18 cellular contexts compared by ENCODE assay signal in the genomic region with DNA sequence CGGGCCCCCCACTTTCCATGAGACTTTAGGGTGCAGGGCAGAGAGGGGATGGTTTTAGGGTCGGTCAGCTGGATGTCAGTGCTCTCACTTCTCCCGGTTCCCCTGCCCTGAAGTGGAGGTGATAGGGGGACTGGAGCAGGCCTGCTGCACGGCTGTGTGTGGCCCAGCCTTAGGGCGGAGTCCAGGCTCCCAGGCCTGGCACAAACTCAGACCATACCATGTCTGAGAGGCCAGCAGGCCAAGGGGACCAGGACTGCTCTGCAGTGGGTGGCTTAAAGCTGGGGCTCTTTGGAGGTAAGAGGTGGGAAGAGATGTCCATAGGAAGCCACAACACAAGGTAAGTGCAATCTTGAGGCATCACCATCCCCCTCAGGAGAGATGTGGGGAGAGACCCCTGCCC. TPM values are rescaled to one million over a fixed set of nuclear protein-coding genes. Genes with fewer than 3 reads are reported as not detected.
DNase-seq lines count a peak whose midpoint lies in the region; ATAC-seq, FAIRE-seq and TF ChIP-seq lines count a peak whose summit lies in the region.
"Had no signal": no experiment of that assay in that cellular context is flagged by ENCODE, and none has a peak within 500 bp of the region (broad histone marks: within the 10 kb centered on the region; RNA-seq: fewer than 3 reads in every experiment).

No MANE protein-coding gene starts in this region.

- peaks cover 2 to 4% of the 10 kb centered on the region in 2 donors for H3K4me1 ChIP-seq in small intestine (ENCODE audit: control insufficient read depth in 2 of 2, insufficient read depth in 1 of 2, low read depth in 1 of 2, low read length in 1 of 2)
- H3K4me1 ChIP-seq: ascending aorta had no signal

- DNase-seq in GM13976 (ENCODE audit: low spot score) (peak; percentile 21), hepatic stellate cell (ENCODE audit: low spot score) (peak; percentile 21), small intestine (peak; percentile 31), HTR-8/SVneo (ENCODE audit: insufficient read length, low spot score) (no peak)
- DNase-seq in naive thymus-derived CD8-positive, alpha-beta T cell = no peak
- DNase-seq in stimulated activated CD4-positive, alpha-beta T cell treated with anti-CD3 and anti-CD28 coated beads, Interleukin-12 subunit alpha, Interleukin-12 subunit beta, amount 100 ng/mL, for 4 hours = no peak
- DNase-seq in activated naive CD4-positive, alpha-beta T cell treated with anti-CD3 and anti-CD28 coated beads, Interleukin-2, amount 50 U/mL, for 16 hours = no peak
- DNase-seq: activated CD8-positive, alpha-beta T cell treated with anti-CD3 and anti-CD28 coated beads, Interleukin-2, amount 10 ng/mL, durations not matched to agents 7 days and 5 days; KG1; natural killer cell; NCI-H1105 treated with DMSO at 0.1 percent for 48 hours; stimulated activated CD4-positive, alpha-beta T cell treated with anti-CD3 and anti-CD28 coated beads, Interleukin-4, amount 100 ng/mL, for 4 hours had no signal

- no peak for TF ChIP-seq CTCF in GM13976 (IDR thresholded peaks at IDR 0.05; ENCODE audit: borderline replicate concordance, control extremely low read depth, extremely low read depth, insufficient read depth, missing control alignments)

- no peak overlapping the region for H3K27ac Mint-ChIP-seq in naive thymus-derived CD8-positive, alpha-beta T cell
- H3K27ac Mint-ChIP-seq: activated CD8-positive, alpha-beta T cell treated with anti-CD3 and anti-CD28 coated beads, Interleukin-2, amount 10 ng/mL, durations not matched to agents 7 days and 5 days; activated T-helper 17 cell treated with anti-CD3 and anti-CD28 coated beads, Interleukin-2, amount 50 U/mL, for 72 hours; natural killer cell had no signal

- no peak overlapping the region for H3K4me3 Mint-ChIP-seq in naive thymus-derived CD8-positive, alpha-beta T cell
- H3K4me3 Mint-ChIP-seq: activated CD8-positive, alpha-beta T cell treated with anti-CD3 and anti-CD28 coated beads, Interleukin-2, amount 10 ng/mL, durations not matched to agents 7 days and 5 days; activated T-helper 17 cell treated with anti-CD3 and anti-CD28 coated beads, Interleukin-2, amount 50 U/mL, for 72 hours; natural killer cell had no signal

- POLR2A ChIA-PET in naive thymus-derived CD8-positive, alpha-beta T cell (lab: Charles Lee) = no interaction called here

- H3K36me3 Mint-ChIP-seq in naive thymus-derived CD8-positive, alpha-beta T cell = peaks cover 0 to 34% (median 9%) of the 10 kb centered on the region in 3 donors
- H3K36me3 Mint-ChIP-seq: natural killer cell had no signal

- whole genome bisulfite sequencing in small intestine, 3 donors = 47 to 67% (median 50%) methylated on average over 5 of the region's 5 CpGs

- peaks cover 2 to 40% (median 20%) of the 10 kb centered on the region in 4 donors for H3K4me1 Mint-ChIP-seq in naive thymus-derived CD8-positive, alpha-beta T cell
- H3K4me1 Mint-ChIP-seq: activated T-helper 17 cell treated with anti-CD3 and anti-CD28 coated beads, Interleukin-2, amount 50 U/mL, for 72 hours had no signal

- H3K4me3 ChIP-seq in small intestine (ENCODE audit: low read depth in 1 of 2, low read length in 2 of 2) = no peak overlapping the region
- H3K4me3 ChIP-seq: ascending aorta had no signal

- in situ Hi-C loops in GM13976 (cut with MboI; ENCODE audit: low sequenced_read_pairs, unreplicated experiment) = no loop called here

- peaks cover 2 to 4% of the 10 kb centered on the region in 2 donors for H3K36me3 ChIP-seq in small intestine (ENCODE audit: control insufficient read depth in 2 of 2, insufficient read depth in 2 of 2, low read length in 2 of 2)

- H3K27ac ChIP-seq in small intestine (ENCODE audit: low read depth in 1 of 2, low read length in 1 of 2) = peak overlapping the region in 1 of 2 donors; percentile 45
- H3K27ac ChIP-seq: ascending aorta, C4-2B had no signal

- H3K9me3 ChIP-seq in small intestine (ENCODE audit: control insufficient read depth, low read depth) = no peaks in the 10 kb centered on the region
- H3K9me3 ChIP-seq: ascending aorta, esophagus muscularis mucosa had no signal

- H3K27me3 Mint-ChIP-seq in naive thymus-derived CD8-positive, alpha-beta T cell = no peaks in the 10 kb centered on the region
- H3K27me3 Mint-ChIP-seq: activated T-helper 17 cell treated with anti-CD3 and anti-CD28 coated beads, Interleukin-2, amount 50 U/mL, for 72 hours had no signal

- no peak for FAIRE-seq in small intestine (lab: Jason Lieb, UNC)
- FAIRE-seq in HTR-8/SVneo (lab: Jason Lieb, UNC) = no peak
- FAIRE-seq: H54 had no signal

- peak; percentile 70 for ATAC-seq in SK-N-SH treated with all-trans-retinoic acid at 6 μM for 48 hours
- ATAC-seq in naive thymus-derived CD8-positive, alpha-beta T cell = no peak
- ATAC-seq: activated CD8-positive, alpha-beta T cell treated with anti-CD3 and anti-CD28 coated beads, Interleukin-2, amount 10 ng/mL, durations not matched to agents 7 days and 5 days; activated T-helper 17 cell treated with anti-CD3 and anti-CD28 coated beads, Interleukin-2, amount 50 U/mL, for 72 hours; natural killer cell had no signal

- no peaks in the 10 kb centered on the region for H3K9me3 Mint-ChIP-seq in naive thymus-derived CD8-positive, alpha-beta T cell
- H3K9me3 Mint-ChIP-seq: activated T-helper 17 cell treated with anti-CD3 and anti-CD28 coated beads, Interleukin-2, amount 50 U/mL, for 72 hours; natural killer cell had no signal

- H3K27me3 ChIP-seq in small intestine (ENCODE audit: control insufficient read depth in 2 of 2, insufficient read depth in 2 of 2, low read length in 2 of 2) = no peaks in the 10 kb centered on the region
- H3K27me3 ChIP-seq: ascending aorta, esophagus muscularis mucosa had no signal

TF ChIP-seq in SK-N-SH treated with all-trans-retinoic acid at 6 μM for 48 hours, 23 proteins besides CTCF, POLR2A, EP300 and RAD21:
- TF ChIP-seq GLIS3 (CRISPR knock-in tag; IDR thresholded peaks at IDR 0.05) = no peak
- TF ChIP-seq ZNF8 (CRISPR knock-in tag; IDR thresholded peaks at IDR 0.05) = no peak
- TF ChIP-seq CSDC2 (CRISPR knock-in tag; IDR thresholded peaks at IDR 0.05) = no peak
TF ChIP-seq in SK-N-SH treated with all-trans-retinoic acid at 6 μM for 48 hours: peak in this region for 0.

RNA-seq across cellular contexts. Expression of a gene that starts 8.3 kb away (rescaled TPM):
- 10 to 100 TPM in 1 of 3 donors, 1 to 10 TPM in 2; 4.2 to 14.7 (median 5.4) TPM for polyA plus RNA-seq in small intestine
- total RNA-seq in naive thymus-derived CD8-positive, alpha-beta T cell = 10 to 100 TPM; 32.6 to 39.8 TPM
- 1 to 10 TPM in 2 of 3 donors, under 1 TPM in 1; 0.84 to 3.0 (median 1.3) TPM for polyA plus RNA-seq in naive thymus-derived CD8-positive, alpha-beta T cell

RNA-seq across cellular contexts. Expression of a gene that starts 22.7 kb away (rescaled TPM):
- polyA plus RNA-seq in small intestine = 1 to 10 TPM in 2 of 3 donors, under 1 TPM in 1; 0.45 to 3.2 (median 2.9) TPM
- not detected for total RNA-seq in naive thymus-derived CD8-positive, alpha-beta T cell
- not detected for polyA plus RNA-seq in naive thymus-derived CD8-positive, alpha-beta T cell
- total RNA-seq: activated CD8-positive, alpha-beta T cell treated with anti-CD3 and anti-CD28 coated beads, Interleukin-2, amount 10 ng/mL, durations not matched to agents 7 days and 5 days; activated T-helper 17 cell treated with anti-CD3 and anti-CD28 coated beads, Interleukin-2, amount 50 U/mL, for 72 hours; natural killer cell had no signal

RNA-seq across cellular contexts. Expression of a gene that starts 51.3 kb away (rescaled TPM):
- polyA plus RNA-seq in small intestine = 1 to 10 TPM in 2 of 3 donors, under 1 TPM in 1; 0.22 to 3.6 (median 1.1) TPM
- total RNA-seq in naive thymus-derived CD8-positive, alpha-beta T cell = under 1 TPM in 1 of 2 experiments, not detected in 1; 0.10 TPM
- not detected for polyA plus RNA-seq in naive thymus-derived CD8-positive, alpha-beta T cell

Comparison
In these comparisons a context has a peak if more than half of its experiments do, and no peak if none do; other contexts are left out.
1. DNase-seq: peak in GM13976 (single experiment), hepatic stellate cell (single experiment) and small intestine (single experiment); none in HTR-8/SVneo (single experiment), naive thymus-derived CD8-positive, alpha-beta T cell (0 of 10), stimulated activated CD4-positive, alpha-beta T cell treated with anti-CD3 and anti-CD28 coated beads, Interleukin-12 subunit alpha, Interleukin-12 subunit beta, amount 100 ng/mL, for 4 hours (single experiment) and activated naive CD4-positive, alpha-beta T cell treated with anti-CD3 and anti-CD28 coated beads, Interleukin-2, amount 50 U/mL, for 16 hours (single experiment).